1 cellular context compared by ENCODE assay signal in the genomic region with DNA sequence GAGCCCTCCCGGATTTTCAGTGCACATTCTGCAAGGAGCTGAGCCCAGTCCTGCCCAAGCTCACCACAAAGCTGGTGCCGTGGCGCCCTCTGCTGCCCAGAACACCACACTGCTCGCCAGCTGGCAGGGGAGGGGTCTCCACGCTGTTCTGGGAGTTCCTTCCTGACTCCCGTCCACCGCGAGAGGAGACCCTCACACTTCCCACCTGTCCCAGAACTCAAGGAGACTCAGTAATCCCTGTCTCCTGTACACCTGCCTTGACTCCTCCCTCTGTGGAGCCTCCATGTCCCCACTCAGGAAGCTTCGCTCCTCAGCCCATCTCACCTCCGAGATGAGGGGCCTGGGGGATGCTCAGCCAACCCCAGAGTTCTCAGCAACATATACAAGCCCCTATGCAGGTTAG.
TF ChIP-seq lines count a peak whose summit lies in the region.

No MANE protein-coding gene starts in this region.

TF ChIP-seq in HepG2, 621 proteins besides CTCF, POLR2A, EP300 and RAD21 (continued from another document):
- TF ChIP-seq MYC (CRISPR knock-in tag; IDR thresholded peaks at IDR 0.05; ENCODE audit: borderline replicate concordance) (no peak; the same call in 1 of the 2 replicates), ARID5B (CRISPR knock-in tag; IDR thresholded peaks at IDR 0.05) (no peak)
